In genomic region chr10:4270116-4270515, GRCh38 we compare ENCODE assay signal across 13 cellular contexts.
DNase-seq lines count a peak whose midpoint lies in the region; ATAC-seq, FAIRE-seq and TF ChIP-seq lines count a peak whose summit lies in the region.
"Had no signal": no experiment of that assay in that cellular context is flagged by ENCODE, and none has a peak within 500 bp of the region (broad histone marks: within the 10 kb centered on the region; RNA-seq: fewer than 3 reads in every experiment).

No MANE protein-coding gene starts in this region.

- intact Hi-C loops in activated CD4-positive, alpha-beta T cell treated with anti-CD3 and anti-CD28 coated beads, Interleukin-2, amount 10 ng/mL, durations not matched to agents 24 days and 14 days (cut with micrococcal nuclease): no loop called here
- intact Hi-C loops in left ventricle myocardium superior (cut with micrococcal nuclease): no loop called here

- CTCF ChIA-PET in CD8-positive, alpha-beta memory T cell (lab: Charles Lee): no interaction called here

- peaks cover 4% of the 10 kb centered on the region for H3K9me3 Mint-ChIP-seq in activated CD4-positive, alpha-beta T cell treated with anti-CD3 and anti-CD28 coated beads, Interleukin-2, amount 10 ng/mL, durations not matched to agents 24 days and 14 days
- H3K9me3 Mint-ChIP-seq in CD8-positive, alpha-beta memory T cell: peaks cover 0 to 2% (median 0%) of the 10 kb centered on the region in 5 donors
- H3K9me3 Mint-ChIP-seq: activated naive CD4-positive, alpha-beta T cell treated with anti-CD3 and anti-CD28 coated beads for 36 hours had no signal

- no peaks in the 10 kb centered on the region for H3K27me3 ChIP-seq in CD8-positive, alpha-beta memory T cell (ENCODE audit: insufficient read depth, low read length, poor library complexity, severe bottlenecking)

- POLR2A ChIA-PET in CD8-positive, alpha-beta memory T cell (lab: Charles Lee): no interaction called here

- H3K4me1 ChIP-seq in CD8-positive, alpha-beta memory T cell (ENCODE audit: insufficient read depth, low read length): no peaks in the 10 kb centered on the region
- H3K4me1 ChIP-seq: parathyroid adenoma had no signal

- H3K27ac Mint-ChIP-seq in activated CD4-positive, alpha-beta T cell treated with anti-CD3 and anti-CD28 coated beads, Interleukin-2, amount 10 ng/mL, durations not matched to agents 24 days and 14 days: no peak overlapping the region
- no peak overlapping the region for H3K27ac Mint-ChIP-seq in CD8-positive, alpha-beta memory T cell
- H3K27ac Mint-ChIP-seq: activated naive CD4-positive, alpha-beta T cell treated with anti-CD3 and anti-CD28 coated beads for 36 hours had no signal

- H3K4me1 Mint-ChIP-seq in activated CD4-positive, alpha-beta T cell treated with anti-CD3 and anti-CD28 coated beads, Interleukin-2, amount 10 ng/mL, durations not matched to agents 24 days and 14 days: peaks cover 9% of the 10 kb centered on the region
- peaks cover 2 to 5% (median 3%) of the 10 kb centered on the region in 3 donors for H3K4me1 Mint-ChIP-seq in CD8-positive, alpha-beta memory T cell

- no peaks in the 10 kb centered on the region for H3K36me3 ChIP-seq in CD8-positive, alpha-beta memory T cell (ENCODE audit: insufficient read depth, low read length)

- TF ChIP-seq CTCF in astrocyte of the spinal cord (IDR thresholded peaks at IDR 0.05; ENCODE audit: low read depth, low read length): no peak

- in situ Hi-C loops in astrocyte of the spinal cord (cut with HindIII; ENCODE audit: low sequenced_read_pairs): no loop called here

- peaks cover 24% of the 10 kb centered on the region for H3K27me3 Mint-ChIP-seq in activated CD4-positive, alpha-beta T cell treated with anti-CD3 and anti-CD28 coated beads, Interleukin-2, amount 10 ng/mL, durations not matched to agents 24 days and 14 days
- H3K27me3 Mint-ChIP-seq in CD8-positive, alpha-beta memory T cell: peaks cover 4 to 22% of the 10 kb centered on the region in 2 donors

- H3K4me3 ChIP-seq in astrocyte of the spinal cord (ENCODE audit: low read depth, low read length): no peak overlapping the region
- H3K4me3 ChIP-seq in CD8-positive, alpha-beta memory T cell (ENCODE audit: low read length): no peak overlapping the region
- H3K4me3 ChIP-seq: GM12878 had no signal

- peak; percentile 55 for ATAC-seq in left ventricle myocardium superior
- ATAC-seq: GM12878 had no signal

- peaks cover 3% of the 10 kb centered on the region for H3K36me3 Mint-ChIP-seq in activated CD4-positive, alpha-beta T cell treated with anti-CD3 and anti-CD28 coated beads, Interleukin-2, amount 10 ng/mL, durations not matched to agents 24 days and 14 days (ENCODE audit: low read depth)
- peaks cover 0 to 7% (median 0%) of the 10 kb centered on the region in 3 donors for H3K36me3 Mint-ChIP-seq in CD8-positive, alpha-beta memory T cell

- no peak overlapping the region for H3K27ac ChIP-seq in CD8-positive, alpha-beta memory T cell (ENCODE audit: low read depth, low read length)
- H3K27ac ChIP-seq: parathyroid adenoma had no signal

- no peak for FAIRE-seq in urothelium cell line (lab: Jason Lieb, UNC)
- FAIRE-seq: A204.1, GM12878 had no signal

- no peak overlapping the region for H3K4me3 Mint-ChIP-seq in activated CD4-positive, alpha-beta T cell treated with anti-CD3 and anti-CD28 coated beads, Interleukin-2, amount 10 ng/mL, durations not matched to agents 24 days and 14 days
- H3K4me3 Mint-ChIP-seq in CD8-positive, alpha-beta memory T cell: no peak overlapping the region
- H3K4me3 Mint-ChIP-seq: activated naive CD4-positive, alpha-beta T cell treated with anti-CD3 and anti-CD28 coated beads for 36 hours had no signal

- H3K9me3 ChIP-seq in CD8-positive, alpha-beta memory T cell (ENCODE audit: low read length): no peaks in the 10 kb centered on the region

- DNase-seq in activated CD4-positive, alpha-beta T cell treated with anti-CD3 and anti-CD28 coated beads, Interleukin-2, amount 10 ng/mL, durations not matched to agents 24 days and 14 days: peak; percentile 52
- DNase-seq in activated CD4-positive, alpha-beta T cell treated with anti-CD3 and anti-CD28 coated beads for 4 hours: no peak
- DNase-seq in astrocyte of the spinal cord (ENCODE audit: low read depth, low spot score) (peak; percentile 58), left ventricle myocardium superior (no peak), urothelium cell line (ENCODE audit: low spot score) (peak; percentile 27), NCI-H2081 treated with DMSO at 0.1 percent for 48 hours (lab: John Stamatoyannopoulos, UW) (no peak), NCI-H2107 treated with DMSO at 0.1 percent for 48 hours (lab: John Stamatoyannopoulos, UW; ENCODE audit: unreplicated experiment) (no peak)
- DNase-seq in CD8-positive, alpha-beta memory T cell: no peak
- DNase-seq: activated naive CD4-positive, alpha-beta T cell treated with anti-CD3 and anti-CD28 coated beads for 36 hours; T1000 had no signal

Comparison
In these comparisons a context has a peak if more than half of its experiments do, and no peak if none do; other contexts are left out.
1. DNase-seq: peak in activated CD4-positive, alpha-beta T cell treated with anti-CD3 and anti-CD28 coated beads, Interleukin-2, amount 10 ng/mL, durations not matched to agents 24 days and 14 days (single experiment), astrocyte of the spinal cord (single experiment) and urothelium cell line (single experiment); none in activated CD4-positive, alpha-beta T cell treated with anti-CD3 and anti-CD28 coated beads for 4 hours (0 of 2), left ventricle myocardium superior (single experiment), NCI-H2081 treated with DMSO at 0.1 percent for 48 hours (single experiment), NCI-H2107 treated with DMSO at 0.1 percent for 48 hours (single experiment) and CD8-positive, alpha-beta memory T cell (0 of 5).